8 cellular contexts compared by ENCODE assay signal in genomic region chr12:127247937-127248336, GRCh38.
"Had no signal": no experiment of that assay in that cellular context is flagged by ENCODE, and none has a peak within 500 bp of the region (broad histone marks: within the 10 kb centered on the region; RNA-seq: fewer than 3 reads in every experiment).

No MANE protein-coding gene starts in this region.

- FAIRE-seq: G401.6, GM12878, GM12891, GM12892, GM18507, GM19239 had no signal

- H3K4me3 ChIP-seq: GM12878 had no signal

- ATAC-seq: GM12878 had no signal

- DNase-seq: GDM1, GF-D8 had no signal
